Comparison of ENCODE assay signal across 1 cellular context in the genomic region with DNA sequence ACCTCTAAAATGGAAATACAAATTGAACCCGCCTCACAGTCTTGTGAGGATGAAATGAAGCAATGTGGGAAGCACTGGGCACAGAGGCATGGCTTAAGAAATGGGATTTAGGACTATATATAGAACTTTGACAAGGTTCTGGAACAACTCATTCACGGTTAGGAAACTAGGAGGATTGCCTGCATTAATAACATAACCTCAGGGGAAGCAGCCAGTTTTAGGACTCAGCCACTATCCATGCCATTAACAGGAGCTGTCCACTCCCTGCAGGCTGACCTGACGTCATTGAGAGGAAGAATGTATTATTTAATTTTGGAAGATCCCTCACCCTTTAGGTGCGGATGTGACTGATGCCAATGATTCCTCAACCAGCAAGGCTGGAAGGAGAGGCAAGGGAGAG.
TF ChIP-seq lines count a peak whose summit lies in the region.

No MANE protein-coding gene starts in this region.

TF ChIP-seq in Ishikawa, 13 proteins besides CTCF, POLR2A, EP300 and RAD21:
- peak; percentile 54; the same call in 1 of the 2 replicates for TF ChIP-seq REST (IDR thresholded peaks at IDR 0.05; ENCODE audit: low read depth)
- TF ChIP-seq NFIC (IDR thresholded peaks at IDR 0.05), result no peak
- no peak for TF ChIP-seq TAF1 (IDR thresholded peaks at IDR 0.05; ENCODE audit: low read depth)
- TF ChIP-seq CEBPB (IDR thresholded peaks at IDR 0.05), result no peak
- TF ChIP-seq YY1 (IDR thresholded peaks at IDR 0.05; ENCODE audit: low read depth), result no peak
- TF ChIP-seq TEAD4 (IDR thresholded peaks at IDR 0.05), result no peak
- TF ChIP-seq, protein P1, sequence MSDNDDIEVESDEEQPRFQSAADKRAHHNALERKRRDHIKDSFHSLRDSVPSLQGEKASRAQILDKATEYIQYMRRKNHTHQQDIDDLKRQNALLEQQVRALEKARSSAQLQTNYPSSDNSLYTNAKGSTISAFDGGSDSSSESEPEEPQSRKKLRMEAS (IDR thresholded peaks at IDR 0.05), result no peak
- no peak for TF ChIP-seq ZBTB7A (IDR thresholded peaks at IDR 0.05; ENCODE audit: low read depth)
